ENCODE assay signal across 16 cellular contexts in the genomic region with DNA sequence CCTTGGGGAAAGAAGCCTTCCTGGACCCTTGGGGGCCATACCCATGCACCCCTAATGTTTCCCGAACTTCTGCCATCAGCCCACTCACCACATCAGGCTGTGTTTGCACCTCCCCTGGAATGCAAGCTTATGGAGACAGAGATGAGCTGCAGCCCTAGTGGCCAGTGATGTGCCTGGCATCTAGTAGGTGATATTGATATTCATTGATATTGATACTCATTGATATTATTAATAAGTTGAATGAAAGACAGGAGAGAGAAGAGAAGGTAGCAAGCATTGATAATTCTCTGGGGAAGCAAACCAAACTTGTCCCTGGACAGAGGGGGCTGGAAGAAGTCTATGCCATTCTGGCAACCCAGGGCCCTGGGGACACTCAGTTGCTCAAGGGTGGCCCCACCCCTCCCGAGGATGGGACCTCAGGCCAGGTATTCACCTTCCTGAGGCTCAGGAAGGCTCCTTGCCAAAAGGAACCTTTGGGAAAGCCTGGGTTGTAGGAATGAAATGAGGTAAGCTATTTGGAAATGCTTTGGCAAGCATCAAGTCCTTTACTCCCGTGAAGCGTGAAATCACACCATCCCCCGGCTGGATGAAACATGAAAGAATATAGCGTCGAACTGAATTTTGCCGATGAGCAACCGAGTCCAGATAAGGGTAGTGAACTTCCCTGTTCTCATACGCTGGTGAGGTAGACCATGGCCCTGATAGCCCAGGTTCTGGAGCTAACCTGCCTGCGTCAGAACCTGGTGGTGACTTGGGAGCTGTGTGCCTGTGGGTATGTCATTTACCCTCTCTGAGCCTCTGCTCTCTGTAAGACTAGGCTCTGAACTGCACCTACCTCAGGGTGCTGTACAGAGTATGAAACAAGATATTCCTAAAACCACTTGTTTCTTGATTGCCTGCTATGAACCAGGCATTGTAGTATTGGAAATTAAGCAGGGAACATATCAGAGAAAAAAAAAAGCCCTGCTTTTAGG.
DNase-seq lines count a peak whose midpoint lies in the region; ATAC-seq, FAIRE-seq and TF ChIP-seq lines count a peak whose summit lies in the region.
"Had no signal": no experiment of that assay in that cellular context is flagged by ENCODE, and none has a peak within 500 bp of the region (broad histone marks: within the 10 kb centered on the region; RNA-seq: fewer than 3 reads in every experiment).

No MANE protein-coding gene starts in this region.

- H3K27ac Mint-ChIP-seq in astrocyte (ENCODE audit: unreplicated experiment) (no peak overlapping the region), progenitor cell of endocrine pancreas (no peak overlapping the region)
- H3K27ac Mint-ChIP-seq in CD8-positive, alpha-beta T cell, result no peak overlapping the region

- no peak for TF ChIP-seq CTCF in astrocyte (IDR thresholded peaks at IDR 0.05; ENCODE audit: insufficient read depth, low read depth, low read length)
- peak; percentile 28 for TF ChIP-seq CTCF in progenitor cell of endocrine pancreas (IDR thresholded peaks at IDR 0.05; ENCODE audit: unreplicated experiment)
- no peak for TF ChIP-seq CTCF in CD8-positive, alpha-beta T cell (IDR thresholded peaks at IDR 0.05)

- no peaks in the 10 kb centered on the region for H4K20me1 ChIP-seq in astrocyte (ENCODE audit: insufficient read depth, low read length)

- H2AFZ ChIP-seq in astrocyte (ENCODE audit: low read depth, low read length), result no peak overlapping the region

- FAIRE-seq in astrocyte (lab: Jason Lieb, UNC) (no peak), islet of Langerhans (lab: Jason Lieb, UNC) (peak; percentile 76)
- FAIRE-seq: G401.6, keratinocyte had no signal

- DNase-seq in DMS 273 (lab: John Stamatoyannopoulos, UW; ENCODE audit: unreplicated experiment) (peak; percentile 8), DMS 273 treated with DMSO at 0.1 percent for 48 hours (lab: John Stamatoyannopoulos, UW) (no peak), astrocyte (ENCODE audit: low read depth) (peak; percentile 41), progenitor cell of endocrine pancreas (ENCODE audit: low spot score, unreplicated experiment) (no peak), NCI-H1048 (lab: John Stamatoyannopoulos, UW) (no peak)
- no peak for DNase-seq in CD8-positive, alpha-beta T cell
- DNase-seq: CD8-positive, alpha-beta memory T cell; central memory CD4-positive, alpha-beta T cell; stimulated activated CD4-positive, alpha-beta T cell treated with anti-CD3 and anti-CD28 coated beads, Interleukin-2, amount 100 ng/mL, for 24 hours; upper lobe of left lung had no signal

- no peaks in the 10 kb centered on the region for H3K36me3 ChIP-seq in astrocyte (ENCODE audit: insufficient read depth, low read length)
- no peaks in the 10 kb centered on the region for H3K36me3 ChIP-seq in CD8-positive, alpha-beta T cell (ENCODE audit: insufficient read depth, low read length)
- H3K36me3 ChIP-seq: right atrium auricular region, upper lobe of left lung had no signal

- H3K36me3 Mint-ChIP-seq in astrocyte (ENCODE audit: low read depth, unreplicated experiment), result no peaks in the 10 kb centered on the region
- H3K36me3 Mint-ChIP-seq in progenitor cell of endocrine pancreas (ENCODE audit: insufficient read depth), result no peaks in the 10 kb centered on the region
- H3K36me3 Mint-ChIP-seq in CD8-positive, alpha-beta T cell, result no peaks in the 10 kb centered on the region
- H3K36me3 Mint-ChIP-seq: CD8-positive, alpha-beta memory T cell had no signal

- H3K9me3 ChIP-seq in astrocyte (ENCODE audit: insufficient read depth, low read depth, low read length), result no peaks in the 10 kb centered on the region
- no peaks in the 10 kb centered on the region for H3K9me3 ChIP-seq in CD8-positive, alpha-beta T cell (ENCODE audit: low read length)
- H3K9me3 ChIP-seq: upper lobe of left lung had no signal

- H3K27me3 Mint-ChIP-seq in astrocyte (ENCODE audit: low read depth, unreplicated experiment), result peaks cover 5% of the 10 kb centered on the region
- peaks cover 20% of the 10 kb centered on the region for H3K27me3 Mint-ChIP-seq in progenitor cell of endocrine pancreas
- peaks cover 16% of the 10 kb centered on the region for H3K27me3 Mint-ChIP-seq in CD8-positive, alpha-beta T cell (ENCODE audit: low read depth)

- no peak overlapping the region for H3K4me2 ChIP-seq in astrocyte (ENCODE audit: low read length)

- no peak overlapping the region for H3K9ac ChIP-seq in astrocyte (ENCODE audit: low read length)

- POLR2A ChIA-PET in CD8-positive, alpha-beta T cell (lab: Charles Lee), result no interaction called here

- H3K4me1 Mint-ChIP-seq in astrocyte (ENCODE audit: low read depth, unreplicated experiment) (peaks cover 6% of the 10 kb centered on the region), progenitor cell of endocrine pancreas (ENCODE audit: low read depth) (peaks cover 20% of the 10 kb centered on the region)
- H3K4me1 Mint-ChIP-seq in CD8-positive, alpha-beta T cell (ENCODE audit: low read depth), result no peaks in the 10 kb centered on the region
- H3K4me1 Mint-ChIP-seq: CD8-positive, alpha-beta memory T cell had no signal

- no peaks in the 10 kb centered on the region for H3K27me3 ChIP-seq in astrocyte (ENCODE audit: insufficient read depth, low read length)
- no peaks in the 10 kb centered on the region for H3K27me3 ChIP-seq in CD8-positive, alpha-beta T cell (ENCODE audit: insufficient read depth, low read length)
- H3K27me3 ChIP-seq: right atrium auricular region, upper lobe of left lung had no signal

- H3K4me1 ChIP-seq in astrocyte (ENCODE audit: insufficient read depth, low read length), result no peaks in the 10 kb centered on the region
- no peaks in the 10 kb centered on the region for H3K4me1 ChIP-seq in CD8-positive, alpha-beta T cell (ENCODE audit: insufficient read depth, low read length)
- H3K4me1 ChIP-seq: right atrium auricular region had no signal

- H3K27ac ChIP-seq in astrocyte (ENCODE audit: low read depth, low read length), result no peak overlapping the region
- no peak overlapping the region for H3K27ac ChIP-seq in CD8-positive, alpha-beta T cell (ENCODE audit: low read depth, low read length)
- H3K27ac ChIP-seq: 22Rv1, right atrium auricular region, upper lobe of left lung had no signal

- H3K79me2 ChIP-seq in astrocyte (ENCODE audit: insufficient read depth, low read length), result no peaks in the 10 kb centered on the region

- CTCF ChIA-PET in CD8-positive, alpha-beta T cell (lab: Charles Lee), result interaction anchor here (0.7 to 0.8 kb wide), 2 partner anchors 12 to 105 kb away, joined by 3 read pairs; no protein-coding TSS in a partner anchor

- no peak overlapping the region for H3K4me3 ChIP-seq in astrocyte (ENCODE audit: insufficient read depth, low read depth, low read length)
- H3K4me3 ChIP-seq in CD8-positive, alpha-beta T cell (ENCODE audit: low read depth, low read length), result no peak overlapping the region
- H3K4me3 ChIP-seq: right atrium auricular region, upper lobe of left lung had no signal

- ATAC-seq in GM18498 (IDR thresholded peaks at IDR 0.05; ENCODE audit: unreplicated experiment), result no peak
- ATAC-seq in CD8-positive, alpha-beta T cell, result no peak

- no peak overlapping the region for H3K4me3 Mint-ChIP-seq in astrocyte (ENCODE audit: unreplicated experiment)
- no peak overlapping the region for H3K4me3 Mint-ChIP-seq in progenitor cell of endocrine pancreas (ENCODE audit: low read depth)
- H3K4me3 Mint-ChIP-seq in CD8-positive, alpha-beta T cell, result no peak overlapping the region
- H3K4me3 Mint-ChIP-seq: CD8-positive, alpha-beta memory T cell had no signal

- no peaks in the 10 kb centered on the region for H3K9me3 Mint-ChIP-seq in astrocyte (ENCODE audit: unreplicated experiment)
- peaks cover 7% of the 10 kb centered on the region for H3K9me3 Mint-ChIP-seq in progenitor cell of endocrine pancreas (ENCODE audit: low read depth)
- H3K9me3 Mint-ChIP-seq in CD8-positive, alpha-beta T cell, result no peaks in the 10 kb centered on the region

- intact Hi-C loops in CD8-positive, alpha-beta T cell (cut with DNase I, micrococcal nuclease), result no loop called here

Comparison
In these comparisons a context has a peak if more than half of its experiments do, and no peak if none do; other contexts are left out.
1. DNase-seq: peak in DMS 273 (single experiment) and astrocyte (single experiment); none in DMS 273 treated with DMSO at 0.1 percent for 48 hours (single experiment), progenitor cell of endocrine pancreas (single experiment), NCI-H1048 (single experiment) and CD8-positive, alpha-beta T cell (0 of 7).